9 cellular contexts compared by ENCODE assay signal in genomic region chr14:35333347-35333730, GRCh38. TPM values are rescaled to one million over a fixed set of nuclear protein-coding genes. Genes with fewer than 3 reads are reported as not detected.
DNase-seq lines count a peak whose midpoint lies in the region; ATAC-seq and TF ChIP-seq lines count a peak whose summit lies in the region.
"Had no signal": no experiment of that assay in that cellular context is flagged by ENCODE, and none has a peak within 500 bp of the region (broad histone marks: within the 10 kb centered on the region; RNA-seq: fewer than 3 reads in every experiment).

No MANE protein-coding gene starts in this region.

- no peaks in the 10 kb centered on the region for H3K9me3 Mint-ChIP-seq in Caco-2 (ENCODE audit: unreplicated experiment)
- no peaks in the 10 kb centered on the region for H3K9me3 Mint-ChIP-seq in MCF 10A (ENCODE audit: unreplicated experiment)

- H3K36me3 ChIP-seq in Caco-2 (ENCODE audit: control insufficient read depth, insufficient read depth, low read length) = no peaks in the 10 kb centered on the region
- no peaks in the 10 kb centered on the region for H3K36me3 ChIP-seq in KOPT-K1 (ENCODE audit: insufficient read depth, low read length)
- H3K36me3 ChIP-seq in neutrophil = no peaks in the 10 kb centered on the region

- H3K27me3 ChIP-seq in Caco-2 (replicated peaks; ENCODE audit: control insufficient read depth, insufficient read depth, low read length) (no peaks in the 10 kb centered on the region), neutrophil (no peaks in the 10 kb centered on the region)

- DNase-seq in Caco-2 = peak in 1 of 2 experiments; percentile 21
- DNase-seq in MCF 10A (ENCODE audit: unreplicated experiment) = no peak
- DNase-seq in medulla oblongata (ENCODE audit: extremely low spot score) = no peak
- no peak for DNase-seq in SK-N-DZ (ENCODE audit: low spot score)
- DNase-seq in putamen (ENCODE audit: low spot score) = no peak
- DNase-seq: NCI-H1092 had no signal

- peaks cover 13% of the 10 kb centered on the region for H3K36me3 Mint-ChIP-seq in Caco-2 (ENCODE audit: insufficient read depth, unreplicated experiment)
- no peaks in the 10 kb centered on the region for H3K36me3 Mint-ChIP-seq in MCF 10A (ENCODE audit: insufficient read depth, unreplicated experiment)

- BruUV-seq in Caco-2 (replicated peaks; lab: Mats Ljungman, UMichigan) (no TSS peak), MCF 10A (replicated peaks; lab: Mats Ljungman, UMichigan) (no TSS peak)

- H3K27ac Mint-ChIP-seq in Caco-2 (ENCODE audit: unreplicated experiment) (peak overlapping the region; percentile 90), MCF 10A (ENCODE audit: low read depth, unreplicated experiment) (peak overlapping the region; percentile 66)

- H3K4me3 Mint-ChIP-seq in Caco-2 (ENCODE audit: unreplicated experiment) (no peak overlapping the region), MCF 10A (ENCODE audit: unreplicated experiment) (no peak overlapping the region)

- H3K4me3 ChIP-seq in Caco-2 (ENCODE audit: low read depth, low read length) (no peak overlapping the region), neutrophil (ENCODE audit: low read depth in 1 of 2, low read length in 1 of 2) (no peak overlapping the region)

- peaks cover 47% of the 10 kb centered on the region for H3K4me1 ChIP-seq in Caco-2
- H3K4me1 ChIP-seq in neutrophil (ENCODE audit: control insufficient read depth in 1 of 2, insufficient read depth in 1 of 2, low read depth in 1 of 2, low read length in 1 of 2) = peaks cover 58 to 62% of the 10 kb centered on the region in 2 experiments

- H3K27me3 Mint-ChIP-seq in Caco-2 (ENCODE audit: insufficient read depth, unreplicated experiment) = no peaks in the 10 kb centered on the region
- no peaks in the 10 kb centered on the region for H3K27me3 Mint-ChIP-seq in MCF 10A (ENCODE audit: insufficient read depth, unreplicated experiment)

- intact Hi-C loops in Caco-2 (cut with micrococcal nuclease; ENCODE audit: unreplicated experiment) = loop anchor here (1.0 to 5.0 kb wide), 2 partner anchors 15 to 41 kb away; partner anchors contain the start of gene PSMA6
- intact Hi-C loops in MCF 10A (cut with micrococcal nuclease) = no loop called here

- H3K9me3 ChIP-seq in Caco-2 = no peaks in the 10 kb centered on the region
- H3K9me3 ChIP-seq in KOPT-K1 (ENCODE audit: insufficient read depth, low read length, poor library complexity, severe bottlenecking) = no peaks in the 10 kb centered on the region
- no peaks in the 10 kb centered on the region for H3K9me3 ChIP-seq in neutrophil

- no peak for TF ChIP-seq CTCF in Caco-2 (IDR thresholded peaks at IDR 0.05; ENCODE audit: insufficient read depth in 1 of 2, low read depth in 1 of 2, low read length in 1 of 2, severe bottlenecking in 1 of 2, unreplicated experiment in 1 of 2)
- TF ChIP-seq CTCF in MCF 10A (IDR thresholded peaks at IDR 0.05; ENCODE audit: unreplicated experiment) = no peak
- no peak for TF ChIP-seq CTCF in neutrophil (IDR thresholded peaks at IDR 0.05)

- CTCF ChIA-PET in Caco-2 (lab: Charles Lee) = interaction anchor here (0.6 to 1.2 kb wide), 2 partner anchors 19 to 72 kb away, joined by 3 read pairs; no protein-coding TSS in a partner anchor
- CTCF ChIA-PET in MCF 10A (lab: Yijun Ruan, JAX) = interaction anchor here (0.6 to 1.8 kb wide), 8 partner anchors 38 to 315 kb away, joined by 3 to 7 read pairs (median 4); partner anchors contain the start of gene NFKBIA

- H3K4me1 Mint-ChIP-seq in Caco-2 (ENCODE audit: low read depth, unreplicated experiment) (peaks cover 30% of the 10 kb centered on the region), MCF 10A (ENCODE audit: insufficient read depth, unreplicated experiment) (peaks cover 35% of the 10 kb centered on the region)

- POLR2A ChIA-PET in Caco-2 (lab: Charles Lee) = interaction anchor here (0.6 to 2.3 kb wide), 3 partner anchors 37 to 72 kb away, joined by 4 to 6 read pairs (median 5); partner anchors contain the start of gene NFKBIA
- POLR2A ChIA-PET in MCF 10A (lab: Yijun Ruan, JAX) = interaction anchor here (0.7 to 15.3 kb wide), 20 partner anchors 8 to 212 kb away, joined by 3 to 422 read pairs (median 5); partner anchors contain the start of genes NFKBIA, PPP2R3C and PSMA6

- no peak for ATAC-seq in HG03108 (IDR thresholded peaks at IDR 0.05; ENCODE audit: unreplicated experiment)

- H3K27ac ChIP-seq in KOPT-K1 (ENCODE audit: low read depth, low read length, poor library complexity, severe bottlenecking) = peak overlapping the region; percentile 83
- H3K27ac ChIP-seq in neutrophil = peak overlapping the region; percentile 55

RNA-seq across cellular contexts. Expression of gene PSMA6, which starts 41.2 kb away (rescaled TPM):
- total RNA-seq in Caco-2 (2022) (246 and 247 TPM in 2 replicates), MCF 10A (2022) (260 and 322 TPM in 2 replicates)
- polyA plus RNA-seq in SK-N-DZ (2014; cell fraction: cytosol; rRNA removed) = 629 and 652 TPM in 2 replicates
- polyA plus RNA-seq in SK-N-DZ (2014; cell fraction: nucleus; rRNA removed) = 256 and 362 TPM in 2 replicates
